9 cellular contexts compared by ENCODE assay signal in genomic region chr10:124941823-124942222, GRCh38. TPM values are rescaled to one million over a fixed set of nuclear protein-coding genes. Genes with fewer than 3 reads are reported as not detected.
DNase-seq lines count a peak whose midpoint lies in the region; ATAC-seq lines count a peak whose summit lies in the region.
"Had no signal": no experiment of that assay in that cellular context is flagged by ENCODE, and none has a peak within 500 bp of the region (broad histone marks: within the 10 kb centered on the region; RNA-seq: fewer than 3 reads in every experiment).

Gene ZRANB1 (plus strand): TSS chr10:124942123. CDS start chr10:124942494, 371 bp downstream.

- no peak within 1 kb of the TSS for H2AK5ac ChIP-seq in mesenchymal stem cell (ENCODE audit: low read length, severe bottlenecking)

- WGBS in mesenchymal stem cell = 71% methylated on average over 3 of the region's 4 CpGs
- 99% methylated on average over 4 of the region's 4 CpGs for WGBS in thymus

- no peak within 1 kb of the TSS for H3K23ac ChIP-seq in mesenchymal stem cell (ENCODE audit: low read length in 2 of 2)

- H3K9me3 ChIP-seq in mesenchymal stem cell (ENCODE audit: control insufficient read depth, low read length) (no peaks in the 10 kb centered on the region), thymus (ENCODE audit: control insufficient read depth) (no peaks in the 10 kb centered on the region)
- H3K9me3 ChIP-seq: A549 had no signal

- H2BK15ac ChIP-seq in mesenchymal stem cell (ENCODE audit: low read depth, poor library complexity, severe bottlenecking) = no peak within 1 kb of the TSS

- H3K27me3 Mint-ChIP-seq in activated CD4-positive, alpha-beta T cell treated with anti-CD3 and anti-CD28 coated beads for 36 hours = no peaks in the 10 kb centered on the region

- H3K4me2 ChIP-seq in mesenchymal stem cell (ENCODE audit: low read length, poor library complexity, severe bottlenecking) = no peak within 1 kb of the TSS

- no peak within 1 kb of the TSS for H2BK5ac ChIP-seq in mesenchymal stem cell (ENCODE audit: low read depth, low read length, poor library complexity, severe bottlenecking)

- ATAC-seq in activated CD4-positive, alpha-beta T cell treated with anti-CD3 and anti-CD28 coated beads for 36 hours = no peak
- no peak for ATAC-seq in GM18858 (IDR thresholded peaks at IDR 0.05; ENCODE audit: unreplicated experiment)
- ATAC-seq: A549 had no signal

- H3K36me3 ChIP-seq in mesenchymal stem cell (ENCODE audit: control insufficient read depth in 1 of 2, insufficient read depth in 2 of 2, low read depth in 1 of 2, low read length in 2 of 2) (peaks cover 0 to 4% of the 10 kb centered on the region in 2 experiments), thymus (ENCODE audit: control insufficient read depth, insufficient read depth) (peaks cover 7% of the 10 kb centered on the region)

- peaks cover 24% of the 10 kb centered on the region for H3K36me3 Mint-ChIP-seq in activated CD4-positive, alpha-beta T cell treated with anti-CD3 and anti-CD28 coated beads for 36 hours (ENCODE audit: low read depth)

- H3K4me1 ChIP-seq in mesenchymal stem cell (ENCODE audit: control insufficient read depth, insufficient read depth, low read depth, low read length) (peaks cover 4% of the 10 kb centered on the region), thymus (ENCODE audit: control insufficient read depth, insufficient read depth, low read length) (peaks cover 2% of the 10 kb centered on the region)

- H2BK12ac ChIP-seq in mesenchymal stem cell (ENCODE audit: low read length in 2 of 2) = peak within 1 kb of the TSS in 1 of 2 experiments; percentile 78

- POLR2A ChIA-PET in activated CD4-positive, alpha-beta T cell treated with anti-CD3 and anti-CD28 coated beads for 36 hours (lab: Charles Lee) = no interaction called here

- intact Hi-C loops in activated CD4-positive, alpha-beta T cell treated with anti-CD3 and anti-CD28 coated beads for 36 hours (cut with DNase I, micrococcal nuclease) = loop anchor here in 1 of 2 experiments (2.0 kb wide), 1 partner anchor 21 kb away; no protein-coding TSS in a partner anchor

- H3K4me3 ChIP-seq in mesenchymal stem cell (ENCODE audit: insufficient read depth in 1 of 2, low read depth in 1 of 2, low read length in 2 of 2) = no peak within 1 kb of the TSS
- H3K4me3 ChIP-seq in thymus (ENCODE audit: low read length) = no peak within 1 kb of the TSS
- H3K4me3 ChIP-seq: A549 had no signal

- H3K27me3 ChIP-seq in mesenchymal stem cell (ENCODE audit: control insufficient read depth in 1 of 2, insufficient read depth in 1 of 2, low read length in 2 of 2) (no peaks in the 10 kb centered on the region), thymus (ENCODE audit: control insufficient read depth, insufficient read depth) (no peaks in the 10 kb centered on the region)

- peaks cover 3% of the 10 kb centered on the region for H3K79me1 ChIP-seq in mesenchymal stem cell (replicated peaks; ENCODE audit: low read length, poor library complexity, severe bottlenecking)

- H4K8ac ChIP-seq in mesenchymal stem cell (ENCODE audit: low read length) = no peak within 1 kb of the TSS

- no peaks in the 10 kb centered on the region for H3K9me3 Mint-ChIP-seq in activated CD4-positive, alpha-beta T cell treated with anti-CD3 and anti-CD28 coated beads for 36 hours (ENCODE audit: low read depth)

- H3K27ac Mint-ChIP-seq in activated CD4-positive, alpha-beta T cell treated with anti-CD3 and anti-CD28 coated beads for 36 hours = peak within 1 kb of the TSS; percentile 15

- no peak within 1 kb of the TSS for H3K27ac ChIP-seq in mesenchymal stem cell (ENCODE audit: low read length, poor library complexity, severe bottlenecking)
- H3K27ac ChIP-seq in thymus (ENCODE audit: low read depth) = no peak within 1 kb of the TSS
- H3K27ac ChIP-seq: A549 had no signal

- CTCF ChIA-PET in activated CD4-positive, alpha-beta T cell treated with anti-CD3 and anti-CD28 coated beads for 36 hours (lab: Charles Lee) = no interaction called here

- H2BK120ac ChIP-seq in mesenchymal stem cell (ENCODE audit: low read depth, low read length) = peak within 1 kb of the TSS; percentile 43

- peak within 1 kb of the TSS; percentile 90 for H3K9ac ChIP-seq in mesenchymal stem cell (ENCODE audit: low read length)

- H3K14ac ChIP-seq in mesenchymal stem cell (ENCODE audit: low read length in 2 of 2) = peak within 1 kb of the TSS in 1 of 2 experiments; percentile 71

- H3K18ac ChIP-seq in mesenchymal stem cell (ENCODE audit: low read depth in 1 of 2, low read length in 2 of 2) = peak within 1 kb of the TSS; percentile 3 to 87

- H3K4me3 Mint-ChIP-seq in activated CD4-positive, alpha-beta T cell treated with anti-CD3 and anti-CD28 coated beads for 36 hours = no peak within 1 kb of the TSS

- DNase-seq in activated CD4-positive, alpha-beta T cell treated with anti-CD3 and anti-CD28 coated beads for 36 hours = no peak
- DNase-seq in activated CD4-positive, alpha-beta T cell treated with anti-CD3 and anti-CD28 coated beads, Interleukin-2, amount 50 U/mL, for 4 hours = no peak
- no peak for DNase-seq in dermis blood vessel endothelial cell
- no peak for DNase-seq in mesenchymal stem cell
- DNase-seq in COR-L47 (lab: John Stamatoyannopoulos, UW) = no peak
- DNase-seq in NCI-H526 (lab: John Stamatoyannopoulos, UW) = no peak

- H4K91ac ChIP-seq in mesenchymal stem cell (ENCODE audit: low read length) = no peak within 1 kb of the TSS

- peak within 1 kb of the TSS in 1 of 2 experiments; percentile 80 for H3K4ac ChIP-seq in mesenchymal stem cell (ENCODE audit: low read depth in 1 of 2, low read length in 2 of 2)

- H3K4me1 Mint-ChIP-seq in activated CD4-positive, alpha-beta T cell treated with anti-CD3 and anti-CD28 coated beads for 36 hours = peaks cover 46% of the 10 kb centered on the region

- H2AFZ ChIP-seq in mesenchymal stem cell (ENCODE audit: low read depth, low read length) = no peak within 1 kb of the TSS

RNA-seq across cellular contexts. Expression of gene ZRANB1, which starts in this region (rescaled TPM):
- total RNA-seq in activated CD4-positive, alpha-beta T cell treated with anti-CD3 and anti-CD28 coated beads for 36 hours = 10 to 100 TPM in 1 of 2 experiments, 1 to 10 TPM in 1; 8.4 to 10.4 TPM
- total RNA-seq in dermis blood vessel endothelial cell = 22.2 and 25.4 TPM in 2 replicates
- 17.5 TPM for polyA plus RNA-seq in mesenchymal stem cell (2013, experiment 1 of 2)
- polyA plus RNA-seq in mesenchymal stem cell (2013, experiment 2 of 2) = 18.6 TPM
- 16.0 TPM for polyA plus RNA-seq in thymus
